8 cellular contexts compared by ENCODE assay signal in genomic region chr3:57556459-57557087, GRCh38. TPM values are rescaled to one million over a fixed set of nuclear protein-coding genes. Genes with fewer than 3 reads are reported as not detected.
DNase-seq lines count a peak whose midpoint lies in the region; ATAC-seq and TF ChIP-seq lines count a peak whose summit lies in the region.

No MANE protein-coding gene starts in this region.

- H3K4me3 ChIP-seq in WERI-Rb-1 (ENCODE audit: low read depth, low read length) (peak overlapping the region; percentile 47), mucosa of rectum (ENCODE audit: low read length in 2 of 2) (peak overlapping the region; percentile 89 to 100), thoracic aorta (peak overlapping the region; percentile 78)
- peak overlapping the region; percentile 73 for H3K4me3 ChIP-seq in effector memory CD4-positive, alpha-beta T cell (ENCODE audit: insufficient read depth, low read depth, low read length, poor library complexity, severe bottlenecking)

- peaks cover 25% of the 10 kb centered on the region for H3K4me1 ChIP-seq in effector memory CD4-positive, alpha-beta T cell (ENCODE audit: control insufficient read depth, insufficient read depth, low read length, poor library complexity, severe bottlenecking)
- H3K4me1 ChIP-seq in mucosa of rectum (ENCODE audit: control insufficient read depth in 2 of 2, insufficient read depth in 2 of 2, low read length in 2 of 2) (peaks cover 18 to 23% of the 10 kb centered on the region in 2 donors), thoracic aorta (ENCODE audit: control insufficient read depth in 1 of 2, low read depth in 2 of 2) (peaks cover 24 to 31% of the 10 kb centered on the region in 2 donors)

- TF ChIP-seq CTCF in WERI-Rb-1 (IDR thresholded peaks at IDR 0.05; ENCODE audit: low read depth, low read length), result no peak
- no peak for TF ChIP-seq CTCF in thoracic aorta (IDR thresholded peaks at IDR 0.05)

- H3K27me3 ChIP-seq in WERI-Rb-1 (ENCODE audit: insufficient read depth, low read depth, severe bottlenecking) (no peaks in the 10 kb centered on the region), mucosa of rectum (ENCODE audit: control insufficient read depth in 2 of 2, insufficient read depth in 2 of 2, low read length in 2 of 2) (no peaks in the 10 kb centered on the region), thoracic aorta (replicated peaks; ENCODE audit: insufficient read depth) (no peaks in the 10 kb centered on the region)
- H3K27me3 ChIP-seq in effector memory CD4-positive, alpha-beta T cell (replicated peaks; ENCODE audit: control insufficient read depth, insufficient read depth, low read length, poor library complexity, severe bottlenecking), result no peaks in the 10 kb centered on the region

- H3K27ac ChIP-seq in WERI-Rb-1 (peak overlapping the region; percentile 95), mucosa of rectum (ENCODE audit: low read depth in 2 of 2, low read length in 2 of 2) (peak overlapping the region; percentile 89 to 91), thoracic aorta (peak overlapping the region; percentile 79 to 89)
- H3K27ac ChIP-seq in effector memory CD4-positive, alpha-beta T cell (ENCODE audit: insufficient read depth, low read length, poor library complexity, severe bottlenecking), result peak overlapping the region; percentile 91

- peaks cover 43% of the 10 kb centered on the region for H3K36me3 ChIP-seq in WERI-Rb-1
- H3K36me3 ChIP-seq in effector memory CD4-positive, alpha-beta T cell (ENCODE audit: control insufficient read depth, insufficient read depth, low read length), result peaks cover 7% of the 10 kb centered on the region
- peaks cover 10 to 15% of the 10 kb centered on the region in 2 donors for H3K36me3 ChIP-seq in mucosa of rectum (ENCODE audit: control insufficient read depth in 2 of 2, insufficient read depth in 2 of 2, low read length in 2 of 2)
- H3K36me3 ChIP-seq in thoracic aorta, result no peaks in the 10 kb centered on the region

- ATAC-seq in GM19324 (IDR thresholded peaks at IDR 0.05; ENCODE audit: low FRiP score, unreplicated experiment), result peak; percentile 31
- ATAC-seq in HG03280 (IDR thresholded peaks at IDR 0.05; ENCODE audit: unreplicated experiment), result peak; percentile 29
- peak; percentile 29 for ATAC-seq in thoracic aorta (ENCODE audit: insufficient number of reproducible peaks, low FRiP score, low read depth)

- no peaks in the 10 kb centered on the region for H3K9me3 ChIP-seq in WERI-Rb-1 (ENCODE audit: severe bottlenecking)
- H3K9me3 ChIP-seq in effector memory CD4-positive, alpha-beta T cell (ENCODE audit: control insufficient read depth, low read length), result no peaks in the 10 kb centered on the region
- H3K9me3 ChIP-seq in mucosa of rectum (ENCODE audit: control insufficient read depth in 2 of 2, low read length in 2 of 2), result no peaks in the 10 kb centered on the region
- no peaks in the 10 kb centered on the region for H3K9me3 ChIP-seq in thoracic aorta

- H3K9ac ChIP-seq in mucosa of rectum (ENCODE audit: low read depth in 1 of 2, low read length in 2 of 2), result peak overlapping the region; percentile 78 to 97

- peak; percentile 21 for DNase-seq in CD1c-positive myeloid dendritic cell (ENCODE audit: extremely low spot score)
- peak; percentile 21 for DNase-seq in WERI-Rb-1
- DNase-seq in effector memory CD4-positive, alpha-beta T cell, result peak in 1 of 3 donors; percentile 17
- no peak for DNase-seq in thoracic aorta (ENCODE audit: low spot score)
- no peak for DNase-seq in HPDE6-E6E7 (ENCODE audit: extremely low spot score)

RNA-seq across cellular contexts. Expression of gene PDE12, which starts 0.5 kb away (rescaled TPM):
- total RNA-seq in thoracic aorta, result 10 to 100 TPM; 20.6 to 38.7 TPM

RNA-seq across cellular contexts. Expression of gene DNAH12, which starts 12.4 kb away (rescaled TPM):
- under 1 TPM; 0.14 to 0.95 TPM for total RNA-seq in thoracic aorta

RNA-seq across cellular contexts. Expression of gene ARF4, which starts 40.6 kb away (rescaled TPM):
- 100 to 1,000 TPM; 136 to 139 TPM for total RNA-seq in thoracic aorta

Comparison
In these comparisons a context has a peak if more than half of its experiments do, and no peak if none do; other contexts are left out.
1. DNase-seq: peak in CD1c-positive myeloid dendritic cell (single experiment) and WERI-Rb-1 (single experiment); none in thoracic aorta (single experiment) and HPDE6-E6E7 (single experiment).
2. Peak in every context shown above with its lines, with median percentiles within 50 percentile points of each other: ATAC-seq, H3K27ac ChIP-seq and H3K4me3 ChIP-seq.